In genomic region chr11:126313826-126314225, GRCh38 we compare ENCODE assay signal across 12 cellular contexts.
"Had no signal": no experiment of that assay in that cellular context is flagged by ENCODE, and none has a peak within 500 bp of the region (broad histone marks: within the 10 kb centered on the region; RNA-seq: fewer than 3 reads in every experiment).

No MANE protein-coding gene starts in this region.

- H3K4me3 Mint-ChIP-seq: activated naive CD8-positive, alpha-beta T cell; mesothelial cell of epicardium; T-helper 2 cell treated with Interferon-gamma antibody and Interleukin-4, amounts not matched to agents 5 μg/mL and 100 μg/mL, for 36 hours had no signal

- H3K27ac ChIP-seq: brain microvascular endothelial cell, lower lobe of right lung had no signal

- H3K27ac Mint-ChIP-seq: activated naive CD8-positive, alpha-beta T cell; mesothelial cell of epicardium; T-helper 2 cell treated with Interferon-gamma antibody and Interleukin-4, amounts not matched to agents 5 μg/mL and 100 μg/mL, for 36 hours had no signal

- ATAC-seq: activated CD4-positive, CD25-positive, alpha-beta regulatory T cell treated with anti-CD3 and anti-CD28 coated beads, Interleukin-2, amount 50 U/mL, for 24 hours; lower lobe of right lung had no signal

- H3K9me3 ChIP-seq: lower lobe of right lung had no signal

- DNase-seq: activated T-cell treated with anti-CD3 and anti-CD28 coated beads, Interleukin-2, amount 50 U/mL, for 1 hour; brain microvascular endothelial cell; cerebellar nuclear complex; dermis blood vessel endothelial cell; hypothalamus; lower lobe of right lung; substantia nigra; trophoblast cell had no signal

- H3K27me3 ChIP-seq: brain microvascular endothelial cell had no signal

- H3K4me3 ChIP-seq: lower lobe of right lung had no signal

- H3K27me3 Mint-ChIP-seq: activated naive CD8-positive, alpha-beta T cell had no signal

- H3K36me3 ChIP-seq: brain microvascular endothelial cell had no signal
